ENCODE assay signal across 8 cellular contexts in genomic region chr19:1360818-1361461, GRCh38.
A peak's percentile ranks its signal among the peaks of the same experiment; 100 is the strongest.
DNase-seq lines count a peak whose midpoint lies in the region; ATAC-seq and TF ChIP-seq lines count a peak whose summit lies in the region.

No MANE protein-coding gene starts in this region.

- no peaks in the 10 kb centered on the region for H3K27me3 ChIP-seq in HL-60 (ENCODE audit: insufficient read depth, poor library complexity, severe bottlenecking)
- H3K27me3 ChIP-seq in stomach smooth muscle (ENCODE audit: control insufficient read depth in 1 of 2, insufficient read depth in 2 of 2, low read length in 2 of 2), result no peaks in the 10 kb centered on the region

- peaks cover 30% of the 10 kb centered on the region for H3K4me1 ChIP-seq in stomach smooth muscle (ENCODE audit: control insufficient read depth, insufficient read depth, low read length)

- TF ChIP-seq CTCF in HL-60 (IDR thresholded peaks at IDR 0.05; ENCODE audit: insufficient read depth, low read length), result no peak
- no peak for TF ChIP-seq CTCF in GM10266 (IDR thresholded peaks at IDR 0.05; ENCODE audit: control insufficient read depth, insufficient read depth, low read depth, missing control alignments)

- DNase-seq in HL-60 (ENCODE audit: low read depth in 1 of 2, low spot score in 1 of 2) (peak; percentile 63 to 64), anterior cingulate cortex (lab: John Stamatoyannopoulos, UW) (peak in 57 of 58 donors; percentile 16 to 89 (median 72)), hippocampal formation (lab: John Stamatoyannopoulos, UW) (peak; percentile 75 to 84), NCI-H2029 (lab: John Stamatoyannopoulos, UW) (no peak), GM10266 (ENCODE audit: extremely low spot score) (no peak), NCI-H526 treated with DMSO at 0.1 percent for 48 hours (lab: John Stamatoyannopoulos, UW) (no peak)

- H3K27ac ChIP-seq in HL-60 (replicated peaks), result peak overlapping the region; percentile 64
- peak overlapping the region; percentile 64 for H3K27ac ChIP-seq in stomach smooth muscle (ENCODE audit: low read length)

- peaks cover 27 to 34% of the 10 kb centered on the region in 2 donors for H3K36me3 ChIP-seq in stomach smooth muscle (ENCODE audit: control insufficient read depth in 2 of 2, insufficient read depth in 2 of 2, low read length in 2 of 2)

- peak overlapping the region; percentile 23; the same call in 1 of the 2 replicates for H3K4me3 ChIP-seq in HL-60 (replicated peaks; ENCODE audit: insufficient read depth, low read length)
- peak overlapping the region; percentile 28 to 61 for H3K4me3 ChIP-seq in stomach smooth muscle (ENCODE audit: low read length in 2 of 2)

- no peak overlapping the region for H3K9ac ChIP-seq in stomach smooth muscle (ENCODE audit: low read length in 2 of 2)

- no peak for ATAC-seq in HG03521 (IDR thresholded peaks at IDR 0.05; ENCODE audit: unreplicated experiment)

- H3K9me3 ChIP-seq in stomach smooth muscle (ENCODE audit: control insufficient read depth in 2 of 2, low read length in 2 of 2), result no peaks in the 10 kb centered on the region

Comparison
In these comparisons a context has a peak if more than half of its experiments do, and no peak if none do; other contexts are left out.
1. DNase-seq: peak in HL-60 (2 of 2), anterior cingulate cortex (57 of 58) and hippocampal formation (2 of 2); none in NCI-H2029 (single experiment), GM10266 (single experiment) and NCI-H526 treated with DMSO at 0.1 percent for 48 hours (single experiment).